ENCODE assay signal across 1 cellular context in genomic region chr22:39527481-39527961, GRCh38.
A peak's percentile ranks its signal among the peaks of the same experiment; 100 is the strongest.
TF ChIP-seq lines count a peak whose summit lies in the region.

No MANE protein-coding gene starts in this region.

TF ChIP-seq in HepG2, 621 proteins besides CTCF, POLR2A, EP300 and RAD21 (continued from another document and continues in another):
- TF ChIP-seq ZNF142 (CRISPR knock-in tag; IDR thresholded peaks at IDR 0.05) (no peak), ZNF569 (CRISPR knock-in tag; IDR thresholded peaks at IDR 0.05; ENCODE audit: borderline replicate concordance) (no peak), ZNF556 (CRISPR knock-in tag; IDR thresholded peaks at IDR 0.05; ENCODE audit: borderline replicate concordance) (no peak), ZBTB14 (CRISPR knock-in tag; IDR thresholded peaks at IDR 0.05) (no peak), SCMH1 (CRISPR knock-in tag; IDR thresholded peaks at IDR 0.05; ENCODE audit: borderline replicate concordance) (no peak), HNF1B (CRISPR knock-in tag; IDR thresholded peaks at IDR 0.05) (peak; percentile 32; the same call in 1 of the 2 replicates), HDAC6 (IDR thresholded peaks at IDR 0.05; ENCODE audit: low read depth, low read length) (no peak), NR2F1 (CRISPR knock-in tag; IDR thresholded peaks at IDR 0.05) (peak in 1 of 2 experiments; percentile 50; a peak in 2 of 4 replicates), ZMAT3 (CRISPR knock-in tag; conservative IDR thresholded peaks at IDR 0.05) (0 out of 2 replicates have a peak, but pooled peaks have one; percentile 35), TEF (CRISPR knock-in tag; IDR thresholded peaks at IDR 0.05) (peak; percentile 82; the same call in 1 of the 2 replicates), MTERF4 (CRISPR knock-in tag; IDR thresholded peaks at IDR 0.05) (peak; percentile 30; the same call in 1 of the 2 replicates), ZC3H13 (CRISPR knock-in tag; IDR thresholded peaks at IDR 0.05) (peak; percentile 69; the same call in 1 of the 2 replicates), ZNF629 (CRISPR knock-in tag; conservative IDR thresholded peaks at IDR 0.05) (no peak), NCOR1 (IDR thresholded peaks at IDR 0.05; ENCODE audit: borderline replicate concordance, low read length) (peak; percentile 28; the same call in 1 of the 2 replicates), FOXA3 (CRISPR knock-in tag; IDR thresholded peaks at IDR 0.05) (peak; percentile 34; the same call in 1 of the 2 replicates), SP5 (CRISPR knock-in tag; IDR thresholded peaks at IDR 0.05; ENCODE audit: borderline replicate concordance, low read depth) (peak; percentile 56; the same call in 1 of the 2 replicates), ZNF317 (CRISPR knock-in tag; IDR thresholded peaks at IDR 0.05) (peak; percentile 39; the same call in 1 of the 2 replicates), SALL1 (CRISPR knock-in tag; IDR thresholded peaks at IDR 0.05) (peak; percentile 37; the same call in 1 of the 2 replicates), CAMTA2 (CRISPR knock-in tag; IDR thresholded peaks at IDR 0.05; ENCODE audit: borderline replicate concordance) (no peak), ZFYVE20 (CRISPR knock-in tag; IDR thresholded peaks at IDR 0.05; ENCODE audit: borderline replicate concordance, low read depth) (no peak), ZNF646 (CRISPR knock-in tag; IDR thresholded peaks at IDR 0.05) (no peak), ZKSCAN8 (CRISPR knock-in tag; IDR thresholded peaks at IDR 0.05; ENCODE audit: borderline replicate concordance) (no peak), KDM5A (IDR thresholded peaks at IDR 0.05; ENCODE audit: borderline replicate concordance, low read length) (no peak), BCL6 (CRISPR knock-in tag; IDR thresholded peaks at IDR 0.05) (peak; percentile 49), PAXIP1 (CRISPR knock-in tag; conservative IDR thresholded peaks at IDR 0.05) (0 out of 2 replicates have a peak, but pooled peaks have one; percentile 37), ZNF24 (IDR thresholded peaks at IDR 0.05) (no peak), ZNF574 (CRISPR knock-in tag; IDR thresholded peaks at IDR 0.05) (peak; percentile 35; the same call in 1 of the 2 replicates), ZNF792 (CRISPR knock-in tag; IDR thresholded peaks at IDR 0.05) (no peak), RXRA (CRISPR knock-in tag; IDR thresholded peaks at IDR 0.05) (peak; percentile 51; the same call in 1 of the 2 replicates), CHD2 (IDR thresholded peaks at IDR 0.05; ENCODE audit: low read depth, low read length) (no peak), ZNF614 (CRISPR knock-in tag; IDR thresholded peaks at IDR 0.05; ENCODE audit: borderline replicate concordance) (no peak; the same call in 1 of the 2 replicates), ZFX (CRISPR knock-in tag; IDR thresholded peaks at IDR 0.05; ENCODE audit: low read depth) (peak; percentile 55; the same call in 1 of the 2 replicates), ZNF552 (CRISPR knock-in tag; IDR thresholded peaks at IDR 0.05; ENCODE audit: borderline replicate concordance) (no peak)
